Comparison of ENCODE assay signal across 25 cellular contexts in the genomic region with DNA sequence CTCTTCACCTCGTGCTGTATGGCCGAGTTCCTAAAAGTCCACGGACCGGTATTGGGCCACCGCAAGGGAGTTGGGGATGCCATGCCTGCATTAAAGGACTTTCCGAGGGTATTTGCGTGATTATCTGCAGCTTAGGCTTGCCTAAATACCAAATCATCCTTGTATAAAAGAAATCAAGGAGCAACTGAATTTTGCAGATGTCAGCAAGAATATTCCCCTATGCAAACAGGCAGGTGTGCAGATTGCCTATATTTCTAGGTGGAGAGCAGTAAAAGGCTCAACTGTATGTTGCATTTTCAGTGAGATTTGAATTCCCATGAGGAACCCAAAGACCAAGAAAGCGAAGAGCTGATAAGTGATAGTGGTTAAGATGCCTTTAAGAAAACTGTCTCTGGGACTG.
"Had no signal": no experiment of that assay in that cellular context is flagged by ENCODE, and none has a peak within 500 bp of the region (broad histone marks: within the 10 kb centered on the region; RNA-seq: fewer than 3 reads in every experiment).

No MANE protein-coding gene starts in this region.

- DNase-seq: islet precursor cell; left ventricle myocardium inferior; mesendoderm; naive B cell; natural killer cell; nephron progenitor cell; ovary; stimulated activated CD4-positive, alpha-beta T cell treated with anti-CD3 and anti-CD28 coated beads, Interleukin-12 subunit alpha, Interleukin-12 subunit beta, amount 100 ng/mL, for 4 hours; stimulated activated CD4-positive, alpha-beta T cell treated with anti-CD3 and anti-CD28 coated beads, Interleukin-15, amount 100 ng/mL, for 24 hours; stimulated activated CD4-positive, alpha-beta T cell treated with anti-CD3 and anti-CD28 coated beads, Interleukin-2, amount 100 ng/mL, for 24 hours; stimulated activated CD4-positive, alpha-beta T cell treated with anti-CD3 and anti-CD28 coated beads, Interleukin-4, amount 100 ng/mL, for 1 hour; stimulated activated naive B cell treated with anti-CD40 and anti-IgM and Interleukin-4, amounts not matched to agents 10 μg/mL and 1 μg/mL and 100 μg/mL, for 72 hours; stimulated activated naive CD8-positive, alpha-beta T cell treated with anti-CD3 and anti-CD28 coated beads, Interleukin-15, Interleukin-2, amounts not matched to agents 100 U/mL and 50 U/mL, for 24 hours; stomach; testis; thyroid gland; transverse colon; upper lobe of left lung had no signal

- H3K9ac ChIP-seq: neural progenitor cell had no signal

- H2AFZ ChIP-seq: neural progenitor cell had no signal

- ATAC-seq: natural killer cell; sciatic nerve; stimulated activated naive B cell treated with anti-CD40 and anti-IgM and Interleukin-4, amounts not matched to agents 10 μg/mL and 1 μg/mL and 100 μg/mL, for 72 hours; stimulated activated naive CD8-positive, alpha-beta T cell treated with anti-CD3 and anti-CD28 coated beads, Interleukin-15, Interleukin-2, amounts not matched to agents 100 U/mL and 50 U/mL, for 24 hours had no signal

- H3K4me1 ChIP-seq: left ventricle myocardium inferior, neural progenitor cell, right atrium auricular region, stomach, testis, thyroid gland, transverse colon, upper lobe of left lung, vagina had no signal

- H3K27ac ChIP-seq: left ventricle myocardium inferior, neural progenitor cell, neutrophil, ovary, right atrium auricular region, skin epidermis, stomach, testis, thyroid gland, transverse colon, upper lobe of left lung, vagina had no signal

- H3K27me3 ChIP-seq: neural progenitor cell, neutrophil, ovary, right atrium auricular region, stomach, testis, thyroid gland, transverse colon, upper lobe of left lung, vagina had no signal

- H3K4me2 ChIP-seq: neural progenitor cell had no signal

- H3K36me3 ChIP-seq: left ventricle myocardium inferior, neural progenitor cell, neutrophil, ovary, right atrium auricular region, stomach, thyroid gland, transverse colon, upper lobe of left lung, vagina had no signal

- H3K9me3 ChIP-seq: neutrophil, ovary, right atrium auricular region, testis, thyroid gland, transverse colon, upper lobe of left lung, vagina had no signal

- H3K4me3 ChIP-seq: left ventricle myocardium inferior, lung, neural progenitor cell, ovary, right atrium auricular region, skin epidermis, stomach, testis, thyroid gland, transverse colon, upper lobe of left lung, vagina had no signal
